7 cellular contexts compared by ENCODE assay signal in genomic region chr10:68406111-68406814, GRCh38. TPM values are rescaled to one million over a fixed set of nuclear protein-coding genes. Genes with fewer than 3 reads are reported as not detected.
DNase-seq lines count a peak whose midpoint lies in the region; ATAC-seq and TF ChIP-seq lines count a peak whose summit lies in the region.

No MANE protein-coding gene starts in this region.

- H3K27ac ChIP-seq in SU-DHL-6 (ENCODE audit: low read depth, low read length) (peak overlapping the region; percentile 23), breast epithelium (peak overlapping the region; percentile 91 to 95), iPS-20b (ENCODE audit: low read length) (peak overlapping the region; percentile 51)

- intact Hi-C loops in breast epithelium (cut with DNase I; ENCODE audit: low total_unique reads), result no loop called here

- H3F3A ChIP-seq in SU-DHL-6 (ENCODE audit: insufficient read depth), result peaks cover 22% of the 10 kb centered on the region

- ATAC-seq in GM21786 (IDR thresholded peaks at IDR 0.05; ENCODE audit: unreplicated experiment), result peak; percentile 32

- H3K79me2 ChIP-seq in SU-DHL-6 (ENCODE audit: insufficient read depth, low read length), result peaks cover 23% of the 10 kb centered on the region; the same call in 1 of the 2 replicates

- no peaks in the 10 kb centered on the region for H3K27me3 ChIP-seq in SU-DHL-6 (ENCODE audit: low read length)
- H3K27me3 ChIP-seq in breast epithelium, result no peaks in the 10 kb centered on the region
- H3K27me3 ChIP-seq in iPS-20b (ENCODE audit: insufficient read depth, low read length), result no peaks in the 10 kb centered on the region

- H2AFZ ChIP-seq in SU-DHL-6 (ENCODE audit: low read depth, low read length, severe bottlenecking), result peak overlapping the region; percentile 52

- H3K36me3 ChIP-seq in SU-DHL-6 (ENCODE audit: low read length) (peaks cover under 1% of the 10 kb centered on the region; the same call in 1 of the 2 replicates), breast epithelium (no peaks in the 10 kb centered on the region), iPS-20b (ENCODE audit: insufficient read depth, low read depth, low read length) (peaks cover 2% of the 10 kb centered on the region)

- in situ Hi-C loops in KBM-7 (cut with MboI; ENCODE audit: low pct_unique_long_range_greater_than_20kb, low sequenced_read_pairs), result no loop called here

- TF ChIP-seq POLR2A in breast epithelium (IDR thresholded peaks at IDR 0.05), result no peak

- TF ChIP-seq CTCF in GM12864 (IDR thresholded peaks at IDR 0.05; ENCODE audit: low read depth, low read length, missing control alignments) (no peak), SU-DHL-6 (IDR thresholded peaks at IDR 0.05; ENCODE audit: insufficient read depth, low read length, poor library complexity, severe bottlenecking) (no peak), breast epithelium (IDR thresholded peaks at IDR 0.05) (no peak)

- no peaks in the 10 kb centered on the region for H3K9me2 ChIP-seq in SU-DHL-6 (replicated peaks; ENCODE audit: insufficient read depth, low read length)

- no peaks in the 10 kb centered on the region for H3K4me1 ChIP-seq in breast epithelium
- H3K4me1 ChIP-seq in iPS-20b (ENCODE audit: insufficient read depth, low read length), result no peaks in the 10 kb centered on the region; the same call in 1 of the 2 replicates

- H3K4me2 ChIP-seq in SU-DHL-6 (ENCODE audit: low read depth, low read length, poor library complexity, severe bottlenecking), result peak overlapping the region; percentile 72

- no peaks in the 10 kb centered on the region for H4K20me1 ChIP-seq in SU-DHL-6 (ENCODE audit: low read depth, low read length)

- H3K4me3 ChIP-seq in GM12864 (ENCODE audit: low read depth, low read length) (peak overlapping the region; percentile 98), SU-DHL-6 (ENCODE audit: insufficient read depth, low read length, poor library complexity, severe bottlenecking) (peak overlapping the region; percentile 76), breast epithelium (peak overlapping the region; percentile 75 to 98 (median 78)), iPS-20b (ENCODE audit: low read length) (peak overlapping the region; percentile 77), skeletal muscle cell (ENCODE audit: low read depth, low read length) (peak overlapping the region; percentile 86)

- H3K9ac ChIP-seq in SU-DHL-6 (ENCODE audit: low read length) (peak overlapping the region; percentile 83), iPS-20b (ENCODE audit: low read depth, low read length) (peak overlapping the region; percentile 89; the same call in 1 of the 2 replicates)

- H3K9me3 ChIP-seq in SU-DHL-6 (ENCODE audit: insufficient read depth, low read length) (no peaks in the 10 kb centered on the region), breast epithelium (no peaks in the 10 kb centered on the region), iPS-20b (ENCODE audit: insufficient read depth, low read depth, low read length) (no peaks in the 10 kb centered on the region)

- no peak for DNase-seq in GM12864 (ENCODE audit: low read depth)
- peak; percentile 71 for DNase-seq in KBM-7
- DNase-seq in breast epithelium (ENCODE audit: low spot score in 2 of 2), result no peak
- DNase-seq in skeletal muscle cell (ENCODE audit: low read depth), result peak; percentile 26

RNA-seq across cellular contexts. Expression of gene RUFY2, which starts 0.8 kb away (rescaled TPM):
- total RNA-seq in breast epithelium, result 10 to 100 TPM; 20.5 to 47.0 (median 31.1) TPM

Comparison
In these comparisons a context has a peak if more than half of its experiments do, and no peak if none do; other contexts are left out.
1. DNase-seq: peak in KBM-7 (single experiment) and skeletal muscle cell (single experiment); none in GM12864 (single experiment) and breast epithelium (0 of 2).
2. H3K27ac ChIP-seq: peak in every context shown above with its lines; median percentile 93 in breast epithelium; 51 in iPS-20b; 23 in SU-DHL-6.
3. Peak in every context shown above with its lines, with median percentiles within 50 percentile points of each other: H3K4me3 ChIP-seq.